In the genomic region with DNA sequence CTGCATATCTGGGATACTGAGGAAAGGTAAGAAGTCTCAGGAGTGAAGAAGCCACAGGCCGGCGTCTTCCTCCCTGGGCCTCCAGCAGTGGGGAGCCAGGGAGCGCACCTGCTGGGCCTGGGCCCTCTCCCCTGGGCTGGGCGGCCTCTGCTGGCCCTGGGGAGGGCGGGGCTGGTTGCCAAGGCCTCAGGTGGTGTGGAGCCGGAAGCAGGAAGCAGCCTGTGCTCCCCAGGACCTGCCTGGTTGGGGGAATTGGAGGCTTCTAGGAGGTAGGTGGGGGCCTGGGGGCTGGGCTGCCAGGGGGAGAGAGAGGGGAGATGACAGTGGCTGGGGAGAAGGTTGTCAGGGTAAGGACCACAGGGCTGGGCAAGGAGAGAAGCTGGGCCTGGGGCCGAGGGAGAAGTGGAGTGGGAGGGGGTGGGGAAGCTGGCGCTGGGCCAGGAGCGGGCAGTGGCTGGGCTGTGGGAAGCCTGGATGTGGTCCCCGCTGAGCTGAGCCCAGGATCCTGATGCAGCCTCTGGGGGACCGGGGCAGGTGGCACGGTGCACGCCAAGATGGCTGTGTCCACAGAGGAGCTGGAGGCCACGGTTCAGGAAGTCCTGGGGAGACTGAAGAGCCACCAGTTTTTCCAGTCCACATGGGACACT, we compare ENCODE assay signal across 14 cellular contexts. TPM values are rescaled to one million over a fixed set of nuclear protein-coding genes. Genes with fewer than 3 reads are reported as not detected.
DNase-seq lines count a peak whose midpoint lies in the region; ATAC-seq, FAIRE-seq and TF ChIP-seq lines count a peak whose summit lies in the region.
"Had no signal": no experiment of that assay in that cellular context is flagged by ENCODE, and none has a peak within 500 bp of the region (broad histone marks: within the 10 kb centered on the region; RNA-seq: fewer than 3 reads in every experiment).

A gene with protein sequence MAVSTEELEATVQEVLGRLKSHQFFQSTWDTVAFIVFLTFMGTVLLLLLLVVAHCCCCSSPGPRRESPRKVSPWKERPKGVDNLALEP (plus strand): TSS at position 189 of the 647 bp plus-strand sequence. CDS start 366 bp downstream, at position 555.

- no peak within 1 kb of the TSS for H3K27ac Mint-ChIP-seq in activated T-cell treated with anti-CD3 and anti-CD28 coated beads, Interleukin-2, amount 50 U/mL, for 72 hours
- H3K27ac Mint-ChIP-seq: activated CD4-positive, alpha-beta T cell treated with anti-CD3 and anti-CD28 coated beads, Interleukin-2, amount 10 ng/mL, durations not matched to agents 24 days and 14 days had no signal

- peaks cover 12 to 16% of the 10 kb centered on the region in 2 donors for H3K4me1 ChIP-seq in duodenal mucosa (ENCODE audit: control insufficient read depth in 1 of 2, insufficient read depth in 2 of 2, low read length in 2 of 2)
- H3K4me1 ChIP-seq in small intestine (ENCODE audit: control insufficient read depth in 2 of 2, insufficient read depth in 1 of 2, low read depth in 1 of 2, low read length in 1 of 2) = no peaks in the 10 kb centered on the region
- H3K4me1 ChIP-seq: HAP-1 had no signal

- 12 to 54% (median 47%) methylated on average over 13 to 14 of the region's 14 CpGs for WGBS in small intestine, 3 donors

- no peaks in the 10 kb centered on the region for H3K36me3 Mint-ChIP-seq in activated T-cell treated with anti-CD3 and anti-CD28 coated beads, Interleukin-2, amount 50 U/mL, for 72 hours (ENCODE audit: insufficient read depth in 2 of 2)

- no peaks in the 10 kb centered on the region for H3K27me3 Mint-ChIP-seq in activated T-cell treated with anti-CD3 and anti-CD28 coated beads, Interleukin-2, amount 50 U/mL, for 72 hours (ENCODE audit: low read depth)

- peaks cover 6% of the 10 kb centered on the region for H3K4me1 Mint-ChIP-seq in activated T-cell treated with anti-CD3 and anti-CD28 coated beads, Interleukin-2, amount 50 U/mL, for 72 hours (ENCODE audit: low read depth)

- DNase-seq in NCI-H2227 treated with DMSO at 0.1 percent for 48 hours (lab: John Stamatoyannopoulos, UW) (peak; percentile 28), small intestine (peak; percentile 85)
- no peak for DNase-seq in activated T-cell treated with anti-CD3 and anti-CD28 coated beads, Interleukin-2, amount 50 U/mL, for 72 hours
- DNase-seq: activated CD4-positive, alpha-beta T cell treated with anti-CD3 and anti-CD28 coated beads, Interleukin-2, amount 10 ng/mL, durations not matched to agents 24 days and 14 days; brain microvascular endothelial cell; NCI-H524 had no signal

- H3K27ac ChIP-seq in duodenal mucosa (ENCODE audit: low read depth, low read length) (peak within 1 kb of the TSS; percentile 70), small intestine (ENCODE audit: low read depth in 1 of 2, low read length in 1 of 2) (peak within 1 kb of the TSS; percentile 43 to 64)
- H3K27ac ChIP-seq: brain microvascular endothelial cell had no signal

- no peak for FAIRE-seq in small intestine (lab: Jason Lieb, UNC)
- FAIRE-seq: endometrium, GM19239 had no signal

- no peak for TF ChIP-seq RAD21 in Ishikawa (IDR thresholded peaks at IDR 0.05; ENCODE audit: low read depth)

- H3K4me3 Mint-ChIP-seq in activated T-cell treated with anti-CD3 and anti-CD28 coated beads, Interleukin-2, amount 50 U/mL, for 72 hours = no peak within 1 kb of the TSS
- H3K4me3 Mint-ChIP-seq: activated CD4-positive, alpha-beta T cell treated with anti-CD3 and anti-CD28 coated beads, Interleukin-2, amount 10 ng/mL, durations not matched to agents 24 days and 14 days had no signal

- no peak for TF ChIP-seq EP300 in Ishikawa (IDR thresholded peaks at IDR 0.05; ENCODE audit: borderline replicate concordance)

- ATAC-seq in HG03135 (IDR thresholded peaks at IDR 0.05; ENCODE audit: unreplicated experiment) = no peak
- ATAC-seq in HG03039 (IDR thresholded peaks at IDR 0.05; ENCODE audit: unreplicated experiment) = no peak
- no peak for ATAC-seq in activated T-cell treated with anti-CD3 and anti-CD28 coated beads, Interleukin-2, amount 50 U/mL, for 72 hours (replicated peaks in 1 of 2)

- H3K4me3 ChIP-seq in duodenal mucosa (ENCODE audit: low read depth in 1 of 2, low read length in 2 of 2) (peak within 1 kb of the TSS; percentile 79 to 81), small intestine (ENCODE audit: low read depth in 1 of 2, low read length in 2 of 2) (peak within 1 kb of the TSS; percentile 68 to 76)
- H3K4me3 ChIP-seq: HAP-1 had no signal

- H3K36me3 ChIP-seq in duodenal mucosa (ENCODE audit: control insufficient read depth in 1 of 2, insufficient read depth in 2 of 2, low read length in 2 of 2) = peaks cover 0 to 15% of the 10 kb centered on the region in 2 donors
- no peaks in the 10 kb centered on the region for H3K36me3 ChIP-seq in small intestine (ENCODE audit: control insufficient read depth in 2 of 2, insufficient read depth in 2 of 2, low read length in 2 of 2)

- H3K9me3 ChIP-seq in duodenal mucosa (ENCODE audit: control insufficient read depth in 1 of 2, low read length in 2 of 2) = no peaks in the 10 kb centered on the region
- no peaks in the 10 kb centered on the region for H3K9me3 ChIP-seq in small intestine (ENCODE audit: control insufficient read depth, low read depth)
- H3K9me3 ChIP-seq: HAP-1 had no signal

- H3K9ac ChIP-seq in duodenal mucosa (ENCODE audit: low read depth in 1 of 2, low read length in 2 of 2) = peak within 1 kb of the TSS; percentile 72 to 77

- H3K9me3 Mint-ChIP-seq in activated T-cell treated with anti-CD3 and anti-CD28 coated beads, Interleukin-2, amount 50 U/mL, for 72 hours = no peaks in the 10 kb centered on the region
- H3K9me3 Mint-ChIP-seq: activated CD4-positive, alpha-beta T cell treated with anti-CD3 and anti-CD28 coated beads, Interleukin-2, amount 10 ng/mL, durations not matched to agents 24 days and 14 days had no signal

- H3K27me3 ChIP-seq in duodenal mucosa (ENCODE audit: control insufficient read depth in 1 of 2, insufficient read depth in 2 of 2, low read length in 2 of 2) = no peaks in the 10 kb centered on the region
- H3K27me3 ChIP-seq in small intestine (ENCODE audit: control insufficient read depth in 2 of 2, insufficient read depth in 2 of 2, low read length in 2 of 2) = no peaks in the 10 kb centered on the region
- H3K27me3 ChIP-seq: brain microvascular endothelial cell had no signal

TF ChIP-seq in Ishikawa, 13 proteins besides CTCF, POLR2A, EP300 and RAD21:
- TF ChIP-seq FOXM1 (IDR thresholded peaks at IDR 0.05; ENCODE audit: borderline replicate concordance, low read depth) (no peak), NFIC (IDR thresholded peaks at IDR 0.05) (peak; percentile 91), TAF1 (IDR thresholded peaks at IDR 0.05; ENCODE audit: low read depth) (no peak), EGR1 (IDR thresholded peaks at IDR 0.05) (no peak), USF1 (IDR thresholded peaks at IDR 0.05) (peak; percentile 22; the same call in 1 of the 2 replicates), YY1 (IDR thresholded peaks at IDR 0.05; ENCODE audit: low read depth) (no peak)

RNA-seq across cellular contexts. Expression of the gene that starts here (rescaled TPM):
- 1,000 to 10,000 TPM in 1 of 3 donors, 100 to 1,000 TPM in 2; 603 to 1,710 (median 839) TPM for polyA plus RNA-seq in small intestine
- not detected for total RNA-seq in activated T-cell treated with anti-CD3 and anti-CD28 coated beads, Interleukin-2, amount 50 U/mL, for 72 hours
- total RNA-seq: activated CD4-positive, alpha-beta T cell treated with anti-CD3 and anti-CD28 coated beads, Interleukin-2, amount 10 ng/mL, durations not matched to agents 24 days and 14 days; renal cortical epithelial cell had no signal

Comparison
In these comparisons a context has a peak if more than half of its experiments do, and no peak if none do; other contexts are left out.
1. DNase-seq: peak in NCI-H2227 treated with DMSO at 0.1 percent for 48 hours (single experiment) and small intestine (single experiment); none in activated T-cell treated with anti-CD3 and anti-CD28 coated beads, Interleukin-2, amount 50 U/mL, for 72 hours (0 of 2).